In genomic region chr19:33686687-33687541, GRCh38 we compare ENCODE assay signal across 14 cellular contexts.
"Had no signal": no experiment of that assay in that cellular context is flagged by ENCODE, and none has a peak within 500 bp of the region (broad histone marks: within the 10 kb centered on the region; RNA-seq: fewer than 3 reads in every experiment).

No MANE protein-coding gene starts in this region.

- H3K4me2 ChIP-seq: neural progenitor cell, smooth muscle cell had no signal

- H3K9me3 Mint-ChIP-seq: activated naive CD8-positive, alpha-beta T cell treated with anti-CD3 and anti-CD28 coated beads for 36 hours; activated T-cell treated with anti-CD3 and anti-CD28 coated beads, Interleukin-2, amount 50 U/mL, for 24 hours; mesothelial cell of epicardium; stimulated activated effector memory CD8-positive, alpha-beta T cell treated with anti-CD3 and anti-CD28 coated beads, Interleukin-12 subunit alpha, Interleukin-12 subunit beta, amount 100 ng/mL, for 72 hours had no signal

- H3K27me3 ChIP-seq: right atrium auricular region had no signal

- ATAC-seq: gastrocnemius medialis; stimulated activated effector memory CD8-positive, alpha-beta T cell treated with anti-CD3 and anti-CD28 coated beads, Interleukin-12 subunit alpha, Interleukin-12 subunit beta, amount 100 ng/mL, for 72 hours had no signal

- H3K36me3 Mint-ChIP-seq: activated naive CD8-positive, alpha-beta T cell treated with anti-CD3 and anti-CD28 coated beads for 36 hours; mesothelial cell of epicardium; neural progenitor cell; stimulated activated effector memory CD8-positive, alpha-beta T cell treated with anti-CD3 and anti-CD28 coated beads, Interleukin-12 subunit alpha, Interleukin-12 subunit beta, amount 100 ng/mL, for 72 hours had no signal

- H3K9me3 ChIP-seq: gastrocnemius medialis, right atrium auricular region, transverse colon had no signal

- H3K4me3 Mint-ChIP-seq: activated naive CD8-positive, alpha-beta T cell treated with anti-CD3 and anti-CD28 coated beads for 36 hours; activated T-cell treated with anti-CD3 and anti-CD28 coated beads, Interleukin-2, amount 50 U/mL, for 24 hours; mesothelial cell of epicardium; stimulated activated effector memory CD8-positive, alpha-beta T cell treated with anti-CD3 and anti-CD28 coated beads, Interleukin-12 subunit alpha, Interleukin-12 subunit beta, amount 100 ng/mL, for 72 hours had no signal

- FAIRE-seq: bronchial epithelial cell, keratinocyte had no signal

- H3K9ac ChIP-seq: neural progenitor cell had no signal

- DNase-seq: activated CD4-positive, CD25-positive, alpha-beta regulatory T cell; activated gamma-delta T cell treated with Interleukin-2 at 50 U/mL for 16 hours; activated naive CD8-positive, alpha-beta T cell treated with anti-CD3 and anti-CD28 coated beads for 36 hours; activated T-cell treated with anti-CD3 and anti-CD28 coated beads, Interleukin-2, amount 50 U/mL, for 24 hours; gastrocnemius medialis; transverse colon had no signal

- H3K4me1 Mint-ChIP-seq: activated naive CD8-positive, alpha-beta T cell treated with anti-CD3 and anti-CD28 coated beads for 36 hours; stimulated activated effector memory CD8-positive, alpha-beta T cell treated with anti-CD3 and anti-CD28 coated beads, Interleukin-12 subunit alpha, Interleukin-12 subunit beta, amount 100 ng/mL, for 72 hours had no signal

- H3K27ac ChIP-seq: gastrocnemius medialis, neural progenitor cell, right atrium auricular region, SK-N-MC, transverse colon had no signal

- H3K4me1 ChIP-seq: gastrocnemius medialis, neural progenitor cell, right atrium auricular region, transverse colon had no signal

- H2AFZ ChIP-seq: neural progenitor cell had no signal

- H3K27ac Mint-ChIP-seq: activated naive CD8-positive, alpha-beta T cell treated with anti-CD3 and anti-CD28 coated beads for 36 hours; activated T-cell treated with anti-CD3 and anti-CD28 coated beads, Interleukin-2, amount 50 U/mL, for 24 hours; mesothelial cell of epicardium; neural progenitor cell; stimulated activated effector memory CD8-positive, alpha-beta T cell treated with anti-CD3 and anti-CD28 coated beads, Interleukin-12 subunit alpha, Interleukin-12 subunit beta, amount 100 ng/mL, for 72 hours had no signal
